23 cellular contexts compared by ENCODE assay signal in genomic region chr3:108334698-108335097, GRCh38. TPM values are rescaled to one million over a fixed set of nuclear protein-coding genes. Genes with fewer than 3 reads are reported as not detected.
"Had no signal": no experiment of that assay in that cellular context is flagged by ENCODE, and none has a peak within 500 bp of the region (broad histone marks: within the 10 kb centered on the region; RNA-seq: fewer than 3 reads in every experiment).

No MANE protein-coding gene starts in this region.

- FAIRE-seq: colon had no signal

- H3K36me3 ChIP-seq: gastroesophageal sphincter, heart left ventricle, neural progenitor cell, prostate gland, right atrium auricular region had no signal

- H3K27me3 ChIP-seq: dorsolateral prefrontal cortex, gastroesophageal sphincter, heart left ventricle, neural progenitor cell, right atrium auricular region had no signal

- DNase-seq: activated B cell treated with CpG ODN at 0.5 μM for 24 hours; activated CD4-positive, alpha-beta memory T cell treated with anti-CD3 and anti-CD28 coated beads, Interleukin-2, amount 10 ng/mL, durations not matched to agents 7 days and 5 days; activated CD4-positive, alpha-beta T cell treated with anti-CD3 and anti-CD28 coated beads for 48 hours; activated CD8-positive, alpha-beta memory T cell treated with anti-CD3 and anti-CD28 coated beads, Interleukin-2, amount 10 ng/mL, durations not matched to agents 7 days and 5 days; activated naive CD4-positive, alpha-beta T cell; activated naive CD8-positive, alpha-beta T cell treated with anti-CD3 and anti-CD28 coated beads, Interleukin-2, amount 10 ng/mL, durations not matched to agents 7 days and 5 days; amygdala; central memory CD4-positive, alpha-beta T cell; dorsolateral prefrontal cortex; heart left ventricle; kidney glomerular epithelial cell; left ventricle myocardium superior; mesenchymal stem cell; mucosa of descending colon; naive B cell had no signal

- H3K4me3 ChIP-seq: dorsolateral prefrontal cortex, gastroesophageal sphincter, heart left ventricle, mucosa of descending colon, neural progenitor cell, prostate gland, right atrium auricular region had no signal

- ATAC-seq: activated CD8-positive, alpha-beta memory T cell treated with anti-CD3 and anti-CD28 coated beads, Interleukin-2, amount 10 ng/mL, durations not matched to agents 7 days and 5 days; gastroesophageal sphincter; heart left ventricle; left ventricle myocardium superior; mucosa of descending colon had no signal

RNA-seq across cellular contexts. Expression of gene HHLA2, which starts 38.4 kb away (rescaled TPM):
- total RNA-seq: gastroesophageal sphincter, heart left ventricle, left ventricle myocardium superior, osteoblast, right atrium auricular region, skeletal muscle tissue, temporal lobe had no signal
